In the genomic region with DNA sequence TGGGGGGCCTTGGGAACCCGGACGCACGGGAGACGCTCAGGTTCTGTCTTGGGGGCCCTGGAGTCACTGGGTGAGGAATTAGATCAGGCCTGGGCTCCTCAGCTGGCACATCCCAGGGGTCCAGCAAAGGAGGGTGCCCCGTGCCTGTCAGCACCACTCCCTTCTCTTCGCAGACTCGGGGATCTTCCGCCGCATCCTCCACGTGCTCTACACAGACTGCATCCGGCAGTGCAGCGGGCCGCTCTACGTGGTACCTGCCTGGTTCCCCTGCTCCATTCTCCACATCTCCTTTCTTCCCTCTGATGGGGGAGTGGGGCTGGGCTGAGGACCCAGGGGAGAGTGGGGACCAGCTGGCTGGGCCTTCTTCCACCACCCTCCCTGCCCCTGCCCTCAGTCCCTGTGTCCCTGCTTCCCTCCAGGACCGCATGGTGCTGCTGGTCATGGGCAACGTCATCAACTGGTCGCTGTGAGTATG, we compare ENCODE assay signal across 1 cellular context.
TF ChIP-seq lines count a peak whose summit lies in the region.

No MANE protein-coding gene starts in this region.

TF ChIP-seq in K562, 482 proteins besides CTCF, POLR2A, EP300 and RAD21:
- TF ChIP-seq SAP30 (IDR thresholded peaks at IDR 0.05; ENCODE audit: borderline replicate concordance, insufficient read depth, low read depth, low read length, poor library complexity, severe bottlenecking), result no peak
- no peak for TF ChIP-seq PHB2 (IDR thresholded peaks at IDR 0.05; ENCODE audit: low read depth)
- TF ChIP-seq, protein P1, sequence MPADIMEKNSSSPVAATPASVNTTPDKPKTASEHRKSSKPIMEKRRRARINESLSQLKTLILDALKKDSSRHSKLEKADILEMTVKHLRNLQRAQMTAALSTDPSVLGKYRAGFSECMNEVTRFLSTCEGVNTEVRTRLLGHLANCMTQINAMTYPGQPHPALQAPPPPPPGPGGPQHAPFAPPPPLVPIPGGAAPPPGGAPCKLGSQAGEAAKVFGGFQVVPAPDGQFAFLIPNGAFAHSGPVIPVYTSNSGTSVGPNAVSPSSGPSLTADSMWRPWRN (IDR thresholded peaks at IDR 0.05; ENCODE audit: low read depth), result no peak
- TF ChIP-seq POLR2G (IDR thresholded peaks at IDR 0.05; ENCODE audit: low read depth, low read length), result peak; percentile 40
- TF ChIP-seq ILF3 (IDR thresholded peaks at IDR 0.05; ENCODE audit: borderline replicate concordance), result no peak
